Comparison of ENCODE assay signal across 9 cellular contexts in genomic region chr18:58716046-58716766, GRCh38. TPM values are rescaled to one million over a fixed set of nuclear protein-coding genes. Genes with fewer than 3 reads are reported as not detected.
A peak's percentile ranks its signal among the peaks of the same experiment; 100 is the strongest.
DNase-seq lines count a peak whose midpoint lies in the region; ATAC-seq, FAIRE-seq and TF ChIP-seq lines count a peak whose summit lies in the region.
"Had no signal": no experiment of that assay in that cellular context is flagged by ENCODE, and none has a peak within 500 bp of the region (broad histone marks: within the 10 kb centered on the region; RNA-seq: fewer than 3 reads in every experiment).

No MANE protein-coding gene starts in this region.

- no peaks in the 10 kb centered on the region for H3K27me3 Mint-ChIP-seq in naive B cell

- peak overlapping the region in 7 of 8 donors; percentile 43 to 83 (median 54) for H3K4me3 Mint-ChIP-seq in naive B cell

- no peaks in the 10 kb centered on the region; the same call in 1 of the 2 replicates for H3K36me3 ChIP-seq in SU-DHL-6 (ENCODE audit: low read length)

- peak overlapping the region; percentile 28 for H3K4me3 ChIP-seq in SU-DHL-6 (ENCODE audit: insufficient read depth, low read length, poor library complexity, severe bottlenecking)

- H3K9me3 ChIP-seq in SU-DHL-6 (ENCODE audit: insufficient read depth, low read length), result no peaks in the 10 kb centered on the region

- no peaks in the 10 kb centered on the region for H3K9me2 ChIP-seq in SU-DHL-6 (replicated peaks; ENCODE audit: insufficient read depth, low read length)

- no peak for TF ChIP-seq CTCF in SU-DHL-6 (IDR thresholded peaks at IDR 0.05; ENCODE audit: insufficient read depth, low read length, poor library complexity, severe bottlenecking)

- peak overlapping the region; percentile 17 to 94 (median 86) for H3K27ac Mint-ChIP-seq in naive B cell

- H3K9ac ChIP-seq in SU-DHL-6 (ENCODE audit: low read length), result peak overlapping the region; percentile 39

- peaks cover 37 to 48% (median 39%) of the 10 kb centered on the region in 3 donors for H3K4me1 Mint-ChIP-seq in naive B cell

- H4K20me1 ChIP-seq in SU-DHL-6 (ENCODE audit: low read depth, low read length), result no peaks in the 10 kb centered on the region

- peaks cover 23 to 35% of the 10 kb centered on the region in 2 donors for H3K36me3 Mint-ChIP-seq in naive B cell

- ATAC-seq in HG02610 (IDR thresholded peaks at IDR 0.05; ENCODE audit: unreplicated experiment) (peak; percentile 50), naive B cell (ENCODE audit: low read depth in 2 of 2) (peak; percentile 68 to 79)

- peaks cover 37% of the 10 kb centered on the region for H3F3A ChIP-seq in SU-DHL-6 (ENCODE audit: insufficient read depth)

- FAIRE-seq in GM18507 (lab: Jason Lieb, UNC), result peak; percentile 88

- H3K4me2 ChIP-seq in SU-DHL-6 (ENCODE audit: low read depth, low read length, poor library complexity, severe bottlenecking), result peak overlapping the region; percentile 89

- H3K9me3 Mint-ChIP-seq in naive B cell, result no peaks in the 10 kb centered on the region

- H3K79me2 ChIP-seq in SU-DHL-6 (ENCODE audit: insufficient read depth, low read length), result no peaks in the 10 kb centered on the region

- DNase-seq in GM18507 (ENCODE audit: extremely low spot score, insufficient read length, low read depth) (peak; percentile 3), naive B cell (peak; percentile 20), amygdala (lab: John Stamatoyannopoulos, UW) (no peak), cerebellum (ENCODE audit: low spot score) (no peak)
- DNase-seq in stimulated activated CD4-positive, alpha-beta T cell treated with anti-CD3 and anti-CD28 coated beads, Interleukin-12 subunit alpha, Interleukin-12 subunit beta, amount 100 ng/mL, for 4 hours, result no peak
- DNase-seq in stimulated activated CD4-positive, alpha-beta T cell treated with anti-CD3 and anti-CD28 coated beads, Interleukin-1b, Interleukin-23, amount 100 ng/mL, for 48 hours, result no peak
- DNase-seq: NCI-H1694 had no signal

- peak overlapping the region; percentile 87 for H3K27ac ChIP-seq in SU-DHL-6 (ENCODE audit: low read depth, low read length)

- H2AFZ ChIP-seq in SU-DHL-6 (ENCODE audit: low read depth, low read length, severe bottlenecking), result peak overlapping the region; percentile 49

- H3K27me3 ChIP-seq in SU-DHL-6 (ENCODE audit: low read length), result no peaks in the 10 kb centered on the region

RNA-seq across cellular contexts. Expression of gene MALT1, which starts 44.9 kb away (rescaled TPM):
- polyA plus RNA-seq in naive B cell (ENCODE audit: low read depth in 6 of 6), result 10 to 100 TPM; 57.8 to 85.2 (median 63.0) TPM
- total RNA-seq in cerebellum, result 31.1 TPM

Comparison
In these comparisons a context has a peak if more than half of its experiments do, and no peak if none do; other contexts are left out.
1. DNase-seq: peak in GM18507 (single experiment) and naive B cell (single experiment); none in amygdala (0 of 56), stimulated activated CD4-positive, alpha-beta T cell treated with anti-CD3 and anti-CD28 coated beads, Interleukin-12 subunit alpha, Interleukin-12 subunit beta, amount 100 ng/mL, for 4 hours (single experiment), stimulated activated CD4-positive, alpha-beta T cell treated with anti-CD3 and anti-CD28 coated beads, Interleukin-1b, Interleukin-23, amount 100 ng/mL, for 48 hours (single experiment) and cerebellum (single experiment).